20 cellular contexts compared by ENCODE assay signal in genomic region chr16:51133691-51134090, GRCh38. TPM values are rescaled to one million over a fixed set of nuclear protein-coding genes. Genes with fewer than 3 reads are reported as not detected.
DNase-seq lines count a peak whose midpoint lies in the region; ATAC-seq, FAIRE-seq and TF ChIP-seq lines count a peak whose summit lies in the region.
"Had no signal": no experiment of that assay in that cellular context is flagged by ENCODE, and none has a peak within 500 bp of the region (broad histone marks: within the 10 kb centered on the region; RNA-seq: fewer than 3 reads in every experiment).

No MANE protein-coding gene starts in this region.

- ATAC-seq in HepG2 = no peak
- no peak for ATAC-seq in HG03108 (IDR thresholded peaks at IDR 0.05; ENCODE audit: unreplicated experiment)
- ATAC-seq: activated CD4-positive, alpha-beta T cell treated with anti-CD3 and anti-CD28 coated beads for 36 hours; activated T-helper 17 cell treated with anti-CD3 and anti-CD28 coated beads, Interleukin-2, amount 50 U/mL, for 72 hours; SK-N-SH treated with all-trans-retinoic acid at 6 μM for 48 hours had no signal

- peaks cover 31% of the 10 kb centered on the region for H3K36me3 Mint-ChIP-seq in nephron progenitor cell (ENCODE audit: low read depth)

- TF ChIP-seq EP300 in HepG2 (IDR thresholded peaks at IDR 0.05; ENCODE audit: low read depth in 2 of 2, low read length in 2 of 2) (no peak), HepG2 (CRISPR knock-in tag; IDR thresholded peaks at IDR 0.05; ENCODE audit: borderline replicate concordance) (no peak)

- H3K9ac ChIP-seq in liver (ENCODE audit: low read depth in 1 of 2, low read length in 2 of 2) = no peak overlapping the region
- H3K9ac ChIP-seq in HepG2 (ENCODE audit: insufficient read depth, low read depth, low read length) = no peak overlapping the region

- TF ChIP-seq RAD21 in liver (IDR thresholded peaks at IDR 0.05) (no peak), HepG2 (CRISPR knock-in tag; IDR thresholded peaks at IDR 0.05) (no peak)

- 14% methylated on average over 12 of the region's 12 CpGs for WGBS in liver
- WGBS in HepG2 (ENCODE audit: low lambda C conversion rate) = 95% methylated on average over 12 of the region's 12 CpGs
- WGBS in hepatocyte (ENCODE audit: low lambda C conversion rate, missing lambda C conversion rate) = 14% methylated on average over 12 of the region's 12 CpGs

- H3K4me1 ChIP-seq in liver (ENCODE audit: control insufficient read depth in 4 of 4, insufficient read depth in 4 of 4, low read length in 3 of 4) (peaks cover 12 to 36% (median 25%) of the 10 kb centered on the region in 4 donors), HepG2 (ENCODE audit: insufficient read depth, low read length) (peaks cover 34% of the 10 kb centered on the region), hepatocyte (ENCODE audit: insufficient read depth) (peaks cover 20% of the 10 kb centered on the region), left ventricle myocardium inferior (no peaks in the 10 kb centered on the region)
- H3K4me1 ChIP-seq: adrenal gland, testis had no signal

- H3K9me3 Mint-ChIP-seq in nephron progenitor cell = no peaks in the 10 kb centered on the region
- H3K9me3 Mint-ChIP-seq: activated T-helper 17 cell treated with anti-CD3 and anti-CD28 coated beads, Interleukin-2, amount 50 U/mL, for 72 hours had no signal

- H3K9me3 ChIP-seq in liver (ENCODE audit: control insufficient read depth in 4 of 4, low read length in 3 of 4) = no peaks in the 10 kb centered on the region
- no peaks in the 10 kb centered on the region for H3K9me3 ChIP-seq in HepG2 (ENCODE audit: low read length)
- no peaks in the 10 kb centered on the region for H3K9me3 ChIP-seq in hepatocyte (ENCODE audit: low read depth)
- H3K9me3 ChIP-seq in left ventricle myocardium inferior (replicated peaks) = no peaks in the 10 kb centered on the region
- H3K9me3 ChIP-seq: adrenal gland, esophagus squamous epithelium, testis had no signal

- CTCF ChIA-PET in HepG2 (lab: Yijun Ruan, JAX; ENCODE audit: low intra/inter-chr PET ratio, low total read pairs) = no interaction called here

- TF ChIP-seq CTCF in liver (IDR thresholded peaks at IDR 0.05; ENCODE audit: low read depth, low read length, missing input control) (no peak), HepG2 (CRISPR knock-in tag; IDR thresholded peaks at IDR 0.05) (no peak), hepatocyte (IDR thresholded peaks at IDR 0.05; ENCODE audit: poor library complexity) (no peak), nephron progenitor cell (IDR thresholded peaks at IDR 0.05) (no peak), left ventricle myocardium inferior (IDR thresholded peaks at IDR 0.05; ENCODE audit: borderline replicate concordance) (no peak)

- peaks cover 85% of the 10 kb centered on the region for H3K4me1 Mint-ChIP-seq in nephron progenitor cell
- H3K4me1 Mint-ChIP-seq: activated CD4-positive, alpha-beta T cell treated with anti-CD3 and anti-CD28 coated beads for 36 hours; activated T-helper 17 cell treated with anti-CD3 and anti-CD28 coated beads, Interleukin-2, amount 50 U/mL, for 72 hours; CD14-positive monocyte had no signal

- H3K4me2 ChIP-seq in HepG2 (ENCODE audit: low read depth, low read length) (no peak overlapping the region), hepatocyte (peak overlapping the region; percentile 78)

- H3K4me3 ChIP-seq in liver (ENCODE audit: low read depth in 1 of 3, low read length in 3 of 3) (peak overlapping the region in 1 of 3 donors; percentile 31), HepG2 (replicated peaks in 1 of 3; ENCODE audit: insufficient read depth in 1 of 3, low read depth in 2 of 3, low read length in 3 of 3) (no peak overlapping the region), hepatocyte (no peak overlapping the region), left ventricle myocardium inferior (no peak overlapping the region)
- H3K4me3 ChIP-seq: adrenal gland had no signal

- POLR2A ChIA-PET in HepG2 (lab: Yijun Ruan, JAX) = interaction anchor here (1.3 kb wide), 1 partner anchor 14 kb away, joined by 3 read pairs; no protein-coding TSS in a partner anchor

- H3K79me2 ChIP-seq in HepG2 (ENCODE audit: insufficient read depth, low read length) = no peaks in the 10 kb centered on the region
- H3K79me2 ChIP-seq in hepatocyte = peaks cover 3% of the 10 kb centered on the region

- H2AFZ ChIP-seq in HepG2 (ENCODE audit: low read length) (no peak overlapping the region), hepatocyte (peak overlapping the region; percentile 28)

- no peaks in the 10 kb centered on the region for H3K27me3 Mint-ChIP-seq in nephron progenitor cell (ENCODE audit: low read depth, poor library complexity)

- intact Hi-C loops in HepG2 (cut with micrococcal nuclease; ENCODE audit: unreplicated experiment) (no loop called here), left ventricle myocardium inferior (cut with micrococcal nuclease) (no loop called here)

- no peak for DNase-seq in HepG2 (ENCODE audit: low spot score)
- DNase-seq in hepatocyte (ENCODE audit: low spot score) = no peak
- no peak for DNase-seq in nephron progenitor cell
- no peak for DNase-seq in NCI-H524 treated with DMSO at 0.1 percent for 48 hours (lab: John Stamatoyannopoulos, UW)
- DNase-seq in NCI-H82 (lab: John Stamatoyannopoulos, UW) = no peak
- DNase-seq in left ventricle myocardium inferior = no peak
- DNase-seq: activated CD4-positive, alpha-beta T cell treated with anti-CD3 and anti-CD28 coated beads for 36 hours; adrenal gland; caudate nucleus; DMS 273 treated with DMSO at 0.1 percent for 48 hours; esophagus squamous epithelium; kidney glomerular epithelial cell; NCI-H1436 treated with DMSO at 0.1 percent for 48 hours; T-helper 9 cell; testis had no signal

- no peaks in the 10 kb centered on the region for H3K27me3 ChIP-seq in liver (ENCODE audit: control insufficient read depth in 4 of 4, insufficient read depth in 4 of 4, low read length in 3 of 4)
- no peaks in the 10 kb centered on the region for H3K27me3 ChIP-seq in HepG2 (ENCODE audit: control insufficient read depth in 1 of 2, insufficient read depth in 2 of 2, low read length in 2 of 2)
- H3K27me3 ChIP-seq in hepatocyte = peaks cover 39% of the 10 kb centered on the region
- H3K27me3 ChIP-seq in left ventricle myocardium inferior (ENCODE audit: low read depth) = peaks cover 95% of the 10 kb centered on the region
- H3K27me3 ChIP-seq: testis had no signal

- peak overlapping the region; percentile 75 for H3K4me3 Mint-ChIP-seq in nephron progenitor cell
- H3K4me3 Mint-ChIP-seq: activated CD4-positive, alpha-beta T cell treated with anti-CD3 and anti-CD28 coated beads for 36 hours; activated T-helper 17 cell treated with anti-CD3 and anti-CD28 coated beads, Interleukin-2, amount 50 U/mL, for 72 hours had no signal

- H3K27ac ChIP-seq in liver (ENCODE audit: low read depth in 1 of 2, low read length in 2 of 2) = peak overlapping the region; percentile 44 to 76
- H3K27ac ChIP-seq in HepG2 (ENCODE audit: extremely low read length, insufficient read depth, low read length) = no peak overlapping the region
- no peak overlapping the region for H3K27ac ChIP-seq in hepatocyte
- no peak overlapping the region for H3K27ac ChIP-seq in left ventricle myocardium inferior (replicated peaks)
- H3K27ac ChIP-seq: adrenal gland, esophagus squamous epithelium, testis had no signal

- H3K36me3 ChIP-seq in liver (ENCODE audit: control insufficient read depth in 4 of 4, insufficient read depth in 3 of 4, low read depth in 1 of 4, low read length in 3 of 4) (peaks cover 0 to 15% (median 6%) of the 10 kb centered on the region in 4 donors), HepG2 (replicated peaks in 1 of 2; ENCODE audit: control insufficient read depth in 1 of 2, insufficient read depth in 2 of 2, low read length in 2 of 2) (peaks cover 3 to 18% of the 10 kb centered on the region in 2 experiments), hepatocyte (replicated peaks; ENCODE audit: insufficient read depth, low read depth) (no peaks in the 10 kb centered on the region), left ventricle myocardium inferior (no peaks in the 10 kb centered on the region)
- H3K36me3 ChIP-seq: adrenal gland, esophagus squamous epithelium had no signal

- H3K27ac Mint-ChIP-seq in nephron progenitor cell = peak overlapping the region; percentile 88
- H3K27ac Mint-ChIP-seq: activated CD4-positive, alpha-beta T cell treated with anti-CD3 and anti-CD28 coated beads for 36 hours; activated T-helper 17 cell treated with anti-CD3 and anti-CD28 coated beads, Interleukin-2, amount 50 U/mL, for 72 hours; CD14-positive monocyte had no signal

- no peak for TF ChIP-seq POLR2A in HepG2 (IDR thresholded peaks at IDR 0.05; ENCODE audit: insufficient read depth in 1 of 2, low read depth in 2 of 2, low read length in 2 of 2)

- H4K20me1 ChIP-seq in HepG2 (ENCODE audit: insufficient read depth, low read length) = no peaks in the 10 kb centered on the region
- H4K20me1 ChIP-seq in hepatocyte (ENCODE audit: insufficient read depth, poor library complexity, severe bottlenecking) = no peaks in the 10 kb centered on the region

- in situ Hi-C loops in HepG2 (cut with HindIII; ENCODE audit: extremely low pct_ligation_motif_present, low pct_unique_long_range_greater_than_20kb) = no loop called here

- H3K9me2 ChIP-seq in hepatocyte (replicated peaks; ENCODE audit: insufficient read depth) = no peaks in the 10 kb centered on the region

- FAIRE-seq in HepG2 (lab: Jason Lieb, UNC) = no peak

- no TSS peak for BruUV-seq in HepG2 (replicated peaks; lab: Mats Ljungman, UMichigan)

RNA-seq across cellular contexts. Expression of gene SALL1, which starts 17.4 kb away (rescaled TPM):
- total RNA-seq in liver = 10 to 100 TPM in 1 of 2 donors, 1 to 10 TPM in 1; 1.8 to 13.4 TPM
- 10 to 100 TPM; 11.7 to 11.8 TPM for polyA plus RNA-seq in liver
- total RNA-seq in HepG2 (2016; rRNA removed; fragmentation: Illumina TruSeq; extraction: Trizol) = 12.3 and 18.5 TPM in 2 replicates
- total RNA-seq in HepG2 (2016; cell fraction: cytosol; rRNA removed; fragmentation: Illumina TruSeq; extraction: Trizol; ENCODE audit: low read depth) = 3.8 and 4.7 TPM in 2 replicates
- total RNA-seq in HepG2 (2016; cell fraction: insoluble cytoplasmic fraction; rRNA removed; fragmentation: Illumina TruSeq; extraction: Trizol) = 12.7 and 13.5 TPM in 2 replicates
- 12.7 and 14.2 TPM in 2 replicates for total RNA-seq in HepG2 (2016; cell fraction: membrane; rRNA removed; fragmentation: Illumina TruSeq; extraction: Trizol)
- total RNA-seq in HepG2 (2016; cell fraction: nucleus; rRNA removed; fragmentation: Illumina TruSeq; extraction: Trizol) = 12.5 and 15.2 TPM in 2 replicates
- polyA plus RNA-seq in HepG2 (2011; rRNA removed) = 5.9 and 6.6 TPM in 2 replicates
- polyA plus RNA-seq in HepG2 (2011; cell fraction: cytosol; rRNA removed) = 3.8 and 4.0 TPM in 2 replicates
- polyA plus RNA-seq in HepG2 (2011; cell fraction: nucleus; rRNA removed) = 7.7 TPM in 2 replicates
- 6.2 and 6.9 TPM in 2 replicates for polyA plus RNA-seq in HepG2 (2012)
- 2.3 and 3.0 TPM in 2 replicates for polyA plus RNA-seq in HepG2 (2016; cell fraction: cytosol; fragmentation: Illumina TruSeq; extraction: Trizol; ENCODE audit: low read depth)
- 16.0 and 21.0 TPM in 2 replicates for polyA plus RNA-seq in HepG2 (2016; cell fraction: insoluble cytoplasmic fraction; fragmentation: Illumina TruSeq; extraction: Trizol; ENCODE audit: low read depth)
- 8.5 and 9.6 TPM in 2 replicates for polyA plus RNA-seq in HepG2 (2016; cell fraction: membrane; fragmentation: Illumina TruSeq; extraction: Trizol; ENCODE audit: low read depth)
- polyA plus RNA-seq in HepG2 (2016; cell fraction: nucleus; fragmentation: Illumina TruSeq; extraction: Trizol; ENCODE audit: insufficient read depth, low read depth) = 30.9 and 34.8 TPM in 2 replicates
- polyA minus RNA-seq in HepG2 (2011; rRNA and poly(A)+ RNA removed; ENCODE audit: low replicate concordance) = 0.02 and 5.6 TPM in 2 replicates
- 3.4 and 4.2 TPM in 2 replicates for polyA minus RNA-seq in HepG2 (2011; cell fraction: cytosol; rRNA and poly(A)+ RNA removed)
- 4.0 and 4.2 TPM in 2 replicates for polyA minus RNA-seq in HepG2 (2011; cell fraction: nucleus; rRNA and poly(A)+ RNA removed)
- total RNA-seq in hepatocyte = 4.7 and 5.4 TPM in 2 replicates
- 2.0 and 2.4 TPM in 2 replicates for polyA plus RNA-seq in hepatocyte
- 1.3 TPM for total RNA-seq in left ventricle myocardium inferior
- total RNA-seq: activated CD4-positive, alpha-beta T cell treated with anti-CD3 and anti-CD28 coated beads for 36 hours; activated T-helper 17 cell treated with anti-CD3 and anti-CD28 coated beads, Interleukin-2, amount 50 U/mL, for 72 hours had no signal
- polyA plus RNA-seq: CD14-positive monocyte had no signal

Comparison
In these comparisons a context has a peak if more than half of its experiments do, and no peak if none do; other contexts are left out.
1. H3K27ac ChIP-seq: peak in liver (2 of 2); none in HepG2 (single experiment), hepatocyte (single experiment) and left ventricle myocardium inferior (single experiment).